Comparison of ENCODE assay signal across 25 cellular contexts in the genomic region with DNA sequence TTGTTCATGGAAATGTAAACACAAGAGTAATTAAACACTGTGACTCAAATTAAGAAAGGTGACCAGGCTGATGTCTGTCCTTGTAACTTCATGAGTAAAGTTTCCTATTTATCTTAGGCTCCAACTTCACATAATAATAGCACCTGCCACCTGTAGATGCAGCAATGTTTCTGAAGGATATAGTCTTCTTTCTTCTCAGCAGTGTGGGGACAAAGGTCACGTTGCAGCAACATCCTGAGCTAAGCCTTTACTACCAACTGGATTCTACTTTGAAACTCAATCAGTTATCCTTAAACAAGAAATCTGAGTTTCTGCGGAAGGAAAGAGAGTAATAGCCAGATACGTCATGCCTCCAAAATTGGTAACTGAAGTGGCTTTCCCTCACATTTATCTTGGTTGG.
DNase-seq lines count a peak whose midpoint lies in the region; ATAC-seq and TF ChIP-seq lines count a peak whose summit lies in the region.
"Had no signal": no experiment of that assay in that cellular context is flagged by ENCODE, and none has a peak within 500 bp of the region (broad histone marks: within the 10 kb centered on the region; RNA-seq: fewer than 3 reads in every experiment).

No MANE protein-coding gene starts in this region.

- no peaks in the 10 kb centered on the region for H3F3A ChIP-seq in OCI-LY1 (ENCODE audit: insufficient read depth, low read length)
- no peaks in the 10 kb centered on the region for H3F3A ChIP-seq in smooth muscle cell (ENCODE audit: low read depth)

- WGBS in hepatocyte (ENCODE audit: low lambda C conversion rate, missing lambda C conversion rate): 83% methylated on average over 3 of the region's 3 CpGs
- 94% methylated on average over 3 of the region's 3 CpGs for WGBS in smooth muscle cell (ENCODE audit: low lambda C conversion rate)

- H3K79me2 ChIP-seq in OCI-LY1 (ENCODE audit: insufficient read depth, low read length) (no peaks in the 10 kb centered on the region), hepatocyte (no peaks in the 10 kb centered on the region), smooth muscle cell (ENCODE audit: low read depth) (peaks cover 72% of the 10 kb centered on the region)

- H4K20me1 ChIP-seq in OCI-LY1 (ENCODE audit: insufficient read depth, low read length) (no peaks in the 10 kb centered on the region), hepatocyte (ENCODE audit: insufficient read depth, poor library complexity, severe bottlenecking) (no peaks in the 10 kb centered on the region), smooth muscle cell (ENCODE audit: low read depth) (peaks cover 8% of the 10 kb centered on the region)
- H4K20me1 ChIP-seq: BLaER1 had no signal

- H3K27ac ChIP-seq in OCI-LY1 (ENCODE audit: low read depth, low read length, poor library complexity, severe bottlenecking) (peak overlapping the region; percentile 18), hepatocyte (no peak overlapping the region), smooth muscle cell (ENCODE audit: low read depth) (no peak overlapping the region)
- H3K27ac ChIP-seq: BLaER1 had no signal

- no peak overlapping the region for H3K4me3 ChIP-seq in OCI-LY1 (ENCODE audit: low read depth, low read length, poor library complexity, severe bottlenecking)
- H3K4me3 ChIP-seq in hepatocyte: no peak overlapping the region
- H3K4me3 ChIP-seq in smooth muscle cell: no peak overlapping the region
- H3K4me3 ChIP-seq: BLaER1, GM12878 had no signal

- DNase-seq in dermis blood vessel endothelial cell (peak; percentile 91), hepatocyte (ENCODE audit: low spot score) (peak; percentile 41), pulmonary artery endothelial cell (ENCODE audit: low read depth, low spot score) (peak; percentile 53), inferior parietal cortex (ENCODE audit: extremely low spot score) (no peak), cerebellar nuclear complex (lab: John Stamatoyannopoulos, UW) (no peak), smooth muscle cell (lab: John Stamatoyannopoulos, UW; ENCODE audit: unreplicated experiment) (no peak)
- DNase-seq in stimulated activated naive CD8-positive, alpha-beta T cell treated with anti-CD3 and anti-CD28 coated beads, Interleukin-15, Interleukin-2, amounts not matched to agents 100 U/mL and 50 U/mL, for 24 hours: no peak
- DNase-seq: 8988T; ACHN; BE2C; C1 segment of cervical spinal cord; CD4-positive, alpha-beta memory T cell; CD4-positive, CD25-positive, alpha-beta regulatory T cell; CD8-positive, alpha-beta memory T cell; COR-L47; DMS 273 treated with DMSO at 0.1 percent for 48 hours; DMS153; DMS53; DMS79; DND-41; EL; GDM1 had no signal

- no peak overlapping the region for H3K9ac ChIP-seq in OCI-LY1 (ENCODE audit: low read length)
- H3K9ac ChIP-seq in smooth muscle cell (ENCODE audit: low read depth): no peak overlapping the region
- H3K9ac ChIP-seq: BLaER1 had no signal

- H3K27me3 ChIP-seq in OCI-LY1 (ENCODE audit: insufficient read depth, low read length) (no peaks in the 10 kb centered on the region), hepatocyte (no peaks in the 10 kb centered on the region), smooth muscle cell (ENCODE audit: low read depth) (no peaks in the 10 kb centered on the region)
- H3K27me3 ChIP-seq: BE2C, BLaER1 had no signal

- no peaks in the 10 kb centered on the region for H3K36me3 ChIP-seq in OCI-LY1 (ENCODE audit: insufficient read depth, low read length)
- no peaks in the 10 kb centered on the region for H3K36me3 ChIP-seq in hepatocyte (replicated peaks; ENCODE audit: insufficient read depth, low read depth)
- no peaks in the 10 kb centered on the region for H3K36me3 ChIP-seq in smooth muscle cell (ENCODE audit: low read depth)
- H3K36me3 ChIP-seq: BE2C, BLaER1 had no signal

- H3K4me2 ChIP-seq in OCI-LY1 (ENCODE audit: low read length): no peak overlapping the region
- no peak overlapping the region for H3K4me2 ChIP-seq in hepatocyte
- H3K4me2 ChIP-seq in smooth muscle cell: no peak overlapping the region
- H3K4me2 ChIP-seq: BLaER1 had no signal

- H3K9me2 ChIP-seq in OCI-LY1 (ENCODE audit: low read depth, low read length): no peaks in the 10 kb centered on the region
- no peaks in the 10 kb centered on the region for H3K9me2 ChIP-seq in hepatocyte (replicated peaks; ENCODE audit: insufficient read depth)

- ATAC-seq in stimulated activated naive CD8-positive, alpha-beta T cell treated with anti-CD3 and anti-CD28 coated beads, Interleukin-15, Interleukin-2, amounts not matched to agents 100 U/mL and 50 U/mL, for 24 hours: no peak
- ATAC-seq: GM12878 had no signal

- TF ChIP-seq CTCF in OCI-LY1 (IDR thresholded peaks at IDR 0.05; ENCODE audit: low read length) (no peak), hepatocyte (IDR thresholded peaks at IDR 0.05; ENCODE audit: poor library complexity) (no peak), smooth muscle cell (IDR thresholded peaks at IDR 0.05; ENCODE audit: borderline replicate concordance, insufficient read depth, poor library complexity, severe bottlenecking) (no peak)

- H3K4me1 ChIP-seq in OCI-LY1 (ENCODE audit: insufficient read depth, low read length, severe bottlenecking) (peaks cover 66% of the 10 kb centered on the region), hepatocyte (ENCODE audit: insufficient read depth) (no peaks in the 10 kb centered on the region), smooth muscle cell (ENCODE audit: low read depth) (no peaks in the 10 kb centered on the region)
- H3K4me1 ChIP-seq: BLaER1 had no signal

- H2AFZ ChIP-seq in OCI-LY1 (ENCODE audit: low read length) (no peak overlapping the region), hepatocyte (no peak overlapping the region), smooth muscle cell (ENCODE audit: low read depth) (no peak overlapping the region)

- no peaks in the 10 kb centered on the region for H3K9me3 ChIP-seq in OCI-LY1 (ENCODE audit: low read length)
- no peaks in the 10 kb centered on the region for H3K9me3 ChIP-seq in hepatocyte (ENCODE audit: low read depth)
- H3K9me3 ChIP-seq in smooth muscle cell (replicated peaks; ENCODE audit: low read depth): no peaks in the 10 kb centered on the region
- H3K9me3 ChIP-seq: BE2C, BLaER1 had no signal

Comparison
In these comparisons a context has a peak if more than half of its experiments do, and no peak if none do; other contexts are left out.
1. DNase-seq: peak in dermis blood vessel endothelial cell (single experiment), hepatocyte (single experiment) and pulmonary artery endothelial cell (single experiment); none in inferior parietal cortex (single experiment), cerebellar nuclear complex (0 of 2), smooth muscle cell (single experiment) and stimulated activated naive CD8-positive, alpha-beta T cell treated with anti-CD3 and anti-CD28 coated beads, Interleukin-15, Interleukin-2, amounts not matched to agents 100 U/mL and 50 U/mL, for 24 hours (single experiment).